In genomic region chr5:141422742-141423291, GRCh38 we compare ENCODE assay signal across 22 cellular contexts. TPM values are rescaled to one million over a fixed set of nuclear protein-coding genes. Genes with fewer than 3 reads are reported as not detected.
"Had no signal": no experiment of that assay in that cellular context is flagged by ENCODE, and none has a peak within 500 bp of the region (broad histone marks: within the 10 kb centered on the region; RNA-seq: fewer than 3 reads in every experiment).

No MANE protein-coding gene starts in this region.

- H3K36me3 ChIP-seq: brain microvascular endothelial cell, lower lobe of right lung, thoracic aorta, upper lobe of right lung had no signal

- DNase-seq: activated B cell treated with CpG ODN at 0.5 μM for 24 hours; activated CD4-positive, alpha-beta T cell treated with anti-CD3 and anti-CD28 coated beads for 4 hours; activated CD8-positive, alpha-beta T cell treated with anti-CD3 and anti-CD28 coated beads for 36 hours; activated naive CD4-positive, alpha-beta T cell treated with Interleukin-2 at 50 U/mL for 16 hours; activated naive CD8-positive, alpha-beta T cell treated with anti-CD3 and anti-CD28 coated beads, Interleukin-2, amount 50 U/mL, for 24 hours; activated T-cell treated with anti-CD3 and anti-CD28 coated beads, Interleukin-2, amount 50 U/mL, for 1 hour; aorta; brain microvascular endothelial cell; cortex of kidney; lower lobe of right lung; nephron progenitor cell; SJCRH30; stimulated activated CD4-positive, alpha-beta T cell treated with anti-CD3 and anti-CD28 coated beads, Interleukin-4, amount 100 ng/mL, for 1 hour; stimulated activated naive CD8-positive, alpha-beta T cell treated with anti-CD3 and anti-CD28 coated beads, Interleukin-15, amount 100 ng/mL, for 72 hours; upper lobe of right lung had no signal

- H3K27ac ChIP-seq: brain microvascular endothelial cell, lower lobe of right lung, SJCRH30, skin epidermis, thoracic aorta, upper lobe of right lung had no signal

- H3K27ac Mint-ChIP-seq: activated CD8-positive, alpha-beta T cell treated with anti-CD3 and anti-CD28 coated beads for 36 hours; activated naive CD8-positive, alpha-beta T cell treated with anti-CD3 and anti-CD28 coated beads, Interleukin-2, amount 50 U/mL, for 24 hours; activated T-helper 2 cell treated with anti-CD3 and anti-CD28 coated beads, Interferon-gamma antibody, Interleukin-2, Interleukin-4, amounts not matched to agents 10 μg/mL and 5 μg/mL and 100 μg/mL, durations not matched to agents 14 hours and 24 hours and 36 hours; nephron progenitor cell; stimulated activated naive CD8-positive, alpha-beta T cell treated with anti-CD3 and anti-CD28 coated beads, Interleukin-15, amount 100 ng/mL, for 72 hours had no signal

- H3K27me3 ChIP-seq: brain microvascular endothelial cell, SJCRH30 had no signal

- H3K4me3 Mint-ChIP-seq: activated B cell treated with CpG ODN at 0.5 μM for 24 hours; activated CD8-positive, alpha-beta T cell treated with anti-CD3 and anti-CD28 coated beads for 36 hours; activated naive CD8-positive, alpha-beta T cell treated with anti-CD3 and anti-CD28 coated beads, Interleukin-2, amount 50 U/mL, for 24 hours; central memory CD8-positive, alpha-beta T cell; nephron progenitor cell; stimulated activated naive CD8-positive, alpha-beta T cell treated with anti-CD3 and anti-CD28 coated beads, Interleukin-15, amount 100 ng/mL, for 72 hours had no signal

- ATAC-seq: activated CD8-positive, alpha-beta T cell treated with anti-CD3 and anti-CD28 coated beads for 36 hours; activated naive CD8-positive, alpha-beta T cell treated with anti-CD3 and anti-CD28 coated beads, Interleukin-2, amount 50 U/mL, for 24 hours; esophagus mucosa; lower lobe of right lung; right cardiac atrium; stimulated activated naive CD8-positive, alpha-beta T cell treated with anti-CD3 and anti-CD28 coated beads, Interleukin-15, amount 100 ng/mL, for 72 hours; upper lobe of right lung had no signal

- H3K4me3 ChIP-seq: lower lobe of right lung, SJCRH30, skin epidermis, thoracic aorta, upper lobe of right lung had no signal

- H3K27me3 Mint-ChIP-seq: progenitor cell of endocrine pancreas had no signal

- H3K4me1 ChIP-seq: lower lobe of right lung, SJCRH30, upper lobe of right lung had no signal

RNA-seq across cellular contexts. Expression of gene PCDHGA11, which starts 2.0 kb away (rescaled TPM):
- total RNA-seq: activated CD8-positive, alpha-beta T cell treated with anti-CD3 and anti-CD28 coated beads for 36 hours had no signal

RNA-seq across cellular contexts. Expression of gene PCDHGB7, which starts 5.3 kb away (rescaled TPM):
- total RNA-seq: activated CD8-positive, alpha-beta T cell treated with anti-CD3 and anti-CD28 coated beads for 36 hours had no signal

RNA-seq across cellular contexts. Expression of gene PCDHGA12, which starts 7.5 kb away (rescaled TPM):
- total RNA-seq: activated CD8-positive, alpha-beta T cell treated with anti-CD3 and anti-CD28 coated beads for 36 hours had no signal

RNA-seq across cellular contexts. Expression of gene PCDHGA10, which starts 10.0 kb away (rescaled TPM):
- total RNA-seq: activated CD8-positive, alpha-beta T cell treated with anti-CD3 and anti-CD28 coated beads for 36 hours had no signal
